16 cellular contexts compared by ENCODE assay signal in the genomic region with DNA sequence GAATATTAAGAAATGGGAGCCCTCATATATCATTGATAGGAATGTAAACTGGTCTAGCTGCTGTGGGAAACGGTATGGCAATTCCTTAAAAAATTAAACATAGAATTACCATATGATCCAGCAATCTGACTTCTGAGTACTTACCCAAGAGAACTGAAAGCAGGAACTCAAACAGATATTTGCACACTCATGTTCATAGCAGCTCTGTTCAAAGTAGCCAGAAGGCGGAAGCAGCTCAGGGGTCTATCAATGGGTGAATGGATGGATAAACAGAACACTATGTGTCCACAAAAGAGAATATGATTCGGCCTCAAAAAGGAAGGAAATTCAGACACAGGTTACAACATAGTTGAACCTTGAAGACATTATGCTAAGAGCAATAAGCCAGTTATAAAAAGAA.
"Had no signal": no experiment of that assay in that cellular context is flagged by ENCODE, and none has a peak within 500 bp of the region (broad histone marks: within the 10 kb centered on the region; RNA-seq: fewer than 3 reads in every experiment).

No MANE protein-coding gene starts in this region.

- ATAC-seq: activated CD4-positive, alpha-beta T cell treated with anti-CD3 and anti-CD28 coated beads for 36 hours; esophagus mucosa; gastrocnemius medialis had no signal

- DNase-seq: activated CD4-positive, alpha-beta T cell treated with anti-CD3 and anti-CD28 coated beads for 36 hours; activated CD4-positive, alpha-beta T cell treated with anti-CD3 and anti-CD28 coated beads, Interleukin-2, amount 50 U/mL, for 48 hours; activated gamma-delta T cell; cerebellar nuclear complex; effector CD8-positive, alpha-beta T cell; gastrocnemius medialis; stimulated activated CD4-positive, alpha-beta T cell treated with anti-CD3 and anti-CD28 coated beads, Interleukin-12 subunit alpha, Interleukin-12 subunit beta, amount 100 ng/mL, for 4 hours; stimulated activated CD4-positive, alpha-beta T cell treated with anti-CD3 and anti-CD28 coated beads, Interleukin-1b, Interleukin-23, amount 100 ng/mL, for 48 hours; stomach; trophoblast cell had no signal

- H3K27me3 Mint-ChIP-seq: activated CD4-positive, alpha-beta T cell treated with anti-CD3 and anti-CD28 coated beads for 36 hours; activated naive CD4-positive, alpha-beta T cell treated with anti-CD3 and anti-CD28 coated beads, Interleukin-2, amount 50 U/mL, for 24 hours had no signal

- H3K4me1 ChIP-seq: gastrocnemius medialis, prostate gland, right atrium auricular region had no signal

- H3K4me3 Mint-ChIP-seq: activated CD4-positive, alpha-beta T cell treated with anti-CD3 and anti-CD28 coated beads for 36 hours; activated naive CD4-positive, alpha-beta T cell treated with anti-CD3 and anti-CD28 coated beads, Interleukin-2, amount 50 U/mL, for 24 hours; neural crest cell had no signal

- H3K36me3 ChIP-seq: gastrocnemius medialis, prostate gland, right atrium auricular region, stomach had no signal

- H3K4me1 Mint-ChIP-seq: activated CD4-positive, alpha-beta T cell treated with anti-CD3 and anti-CD28 coated beads for 36 hours; activated naive CD4-positive, alpha-beta T cell treated with anti-CD3 and anti-CD28 coated beads, Interleukin-2, amount 50 U/mL, for 24 hours had no signal

- H3K4me3 ChIP-seq: gastrocnemius medialis, lung, prostate gland, right atrium auricular region, stomach had no signal

- H3K27ac ChIP-seq: gastrocnemius medialis, prostate gland, right atrium auricular region, stomach had no signal

- H3K9me3 ChIP-seq: gastrocnemius medialis, prostate gland, right atrium auricular region, stomach had no signal

- H3K36me3 Mint-ChIP-seq: activated naive CD4-positive, alpha-beta T cell treated with anti-CD3 and anti-CD28 coated beads, Interleukin-2, amount 50 U/mL, for 24 hours had no signal

- H3K9me3 Mint-ChIP-seq: activated naive CD4-positive, alpha-beta T cell treated with anti-CD3 and anti-CD28 coated beads, Interleukin-2, amount 50 U/mL, for 24 hours; neural crest cell had no signal

- H3K27ac Mint-ChIP-seq: activated CD4-positive, alpha-beta T cell treated with anti-CD3 and anti-CD28 coated beads for 36 hours; activated naive CD4-positive, alpha-beta T cell treated with anti-CD3 and anti-CD28 coated beads, Interleukin-2, amount 50 U/mL, for 24 hours had no signal

- H3K27me3 ChIP-seq: right atrium auricular region, stomach had no signal
